8 cellular contexts compared by ENCODE assay signal in the genomic region with DNA sequence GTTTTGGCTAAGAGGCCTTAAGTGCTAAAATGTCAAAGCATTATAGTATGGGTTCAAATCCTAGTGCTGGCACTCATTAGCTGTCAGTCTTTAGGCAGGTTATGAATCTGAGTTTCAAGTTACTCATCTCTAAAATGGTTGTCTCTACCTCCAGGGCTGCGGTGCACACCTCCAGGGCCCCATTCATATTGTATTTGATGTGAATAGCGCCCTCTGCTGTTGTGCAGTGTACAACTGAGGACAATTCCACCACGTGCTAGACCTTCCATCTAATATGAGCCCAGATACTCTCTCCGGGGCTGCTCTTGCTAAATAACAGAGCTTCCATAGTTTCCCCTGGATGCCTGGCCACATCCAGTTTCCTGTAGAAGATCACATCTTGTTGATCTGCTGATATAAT. TPM values are rescaled to one million over a fixed set of nuclear protein-coding genes. Genes with fewer than 3 reads are reported as not detected.
DNase-seq lines count a peak whose midpoint lies in the region; ATAC-seq and TF ChIP-seq lines count a peak whose summit lies in the region.

No MANE protein-coding gene starts in this region.

- H3K4me3 ChIP-seq in Karpas-422 (ENCODE audit: low read length) (no peak overlapping the region), fibroblast of pulmonary artery (replicated peaks; ENCODE audit: low read depth, low read length) (no peak overlapping the region)

- no peak overlapping the region for H3K4me2 ChIP-seq in Karpas-422 (ENCODE audit: low read depth, low read length, poor library complexity, severe bottlenecking)

- no peaks in the 10 kb centered on the region for H4K20me1 ChIP-seq in Karpas-422 (ENCODE audit: insufficient read depth, low read depth, low read length)

- peaks cover 65% of the 10 kb centered on the region for H3K36me3 ChIP-seq in Karpas-422 (ENCODE audit: insufficient read depth, low read length)

- H3K9me3 ChIP-seq in Karpas-422 (ENCODE audit: low read length) = no peaks in the 10 kb centered on the region

- no peaks in the 10 kb centered on the region for H3K27me3 ChIP-seq in Karpas-422 (ENCODE audit: low read length)

- no peak overlapping the region for H2AFZ ChIP-seq in Karpas-422 (ENCODE audit: low read length)

- TF ChIP-seq CTCF in AG09319 (IDR thresholded peaks at IDR 0.05; ENCODE audit: low read depth, low read length) (peak; percentile 8), fibroblast of pulmonary artery (IDR thresholded peaks at IDR 0.05; ENCODE audit: low read length, missing control alignments) (peak; percentile 34)

- ATAC-seq in HG02884 (IDR thresholded peaks at IDR 0.05; ENCODE audit: unreplicated experiment) (no peak), GM21526 (IDR thresholded peaks at IDR 0.05; ENCODE audit: low FRiP score, unreplicated experiment) (no peak)

- H3K27ac ChIP-seq in Karpas-422 (ENCODE audit: low read length) = no peak overlapping the region

- H3K79me2 ChIP-seq in Karpas-422 (ENCODE audit: low read length) = peaks cover 35% of the 10 kb centered on the region

- no peak overlapping the region for H3K9ac ChIP-seq in Karpas-422 (ENCODE audit: low read length)

- H3K4me1 ChIP-seq in Karpas-422 (ENCODE audit: low read length) = peaks cover 7% of the 10 kb centered on the region; the same call in 1 of the 2 replicates

- DNase-seq in AG09319 (ENCODE audit: extremely low read depth, low read depth) (no peak), Karpas-422 (peak; percentile 79), fibroblast of pulmonary artery (ENCODE audit: low read depth) (peak; percentile 28), NCI-H226 (no peak)
- peak; percentile 58 to 66 for DNase-seq in activated CD8-positive, alpha-beta memory T cell treated with anti-CD3 and anti-CD28 coated beads for 1 hour (ENCODE audit: extremely low read depth in 1 of 2, low read depth in 1 of 2)
- peak; percentile 50 to 77 for DNase-seq in stimulated activated CD8-positive, alpha-beta memory T cell treated with anti-CD3 and anti-CD28 coated beads, Interleukin-15, amount 100 ng/mL, for 4 hours (ENCODE audit: low read depth in 2 of 2)

- no peaks in the 10 kb centered on the region for H3K9me2 ChIP-seq in Karpas-422 (replicated peaks; ENCODE audit: insufficient read depth, low read length)

RNA-seq across cellular contexts. Expression of gene OXNAD1, which starts 54.3 kb away (rescaled TPM):
- 23.3 and 30.3 TPM in 2 replicates for total RNA-seq in Karpas-422 (2014; rRNA removed; shearing (Covaris generic); ENCODE audit: low replicate concordance)

RNA-seq across cellular contexts. Expression of gene DPH3, which starts 54.6 kb away (rescaled TPM):
- 7.6 and 22.2 TPM in 2 replicates for total RNA-seq in Karpas-422 (2014; rRNA removed; shearing (Covaris generic); ENCODE audit: low replicate concordance)

Comparison
In these comparisons a context has a peak if more than half of its experiments do, and no peak if none do; other contexts are left out.
1. DNase-seq: peak in Karpas-422 (single experiment), activated CD8-positive, alpha-beta memory T cell treated with anti-CD3 and anti-CD28 coated beads for 1 hour (2 of 2), fibroblast of pulmonary artery (single experiment) and stimulated activated CD8-positive, alpha-beta memory T cell treated with anti-CD3 and anti-CD28 coated beads, Interleukin-15, amount 100 ng/mL, for 4 hours (2 of 2); none in AG09319 (single experiment) and NCI-H226 (single experiment).